9 cellular contexts compared by ENCODE assay signal in genomic region chr7:141071855-141072547, GRCh38. TPM values are rescaled to one million over a fixed set of nuclear protein-coding genes. Genes with fewer than 3 reads are reported as not detected.
DNase-seq lines count a peak whose midpoint lies in the region; ATAC-seq, FAIRE-seq and TF ChIP-seq lines count a peak whose summit lies in the region.
"Had no signal": no experiment of that assay in that cellular context is flagged by ENCODE, and none has a peak within 500 bp of the region (broad histone marks: within the 10 kb centered on the region; RNA-seq: fewer than 3 reads in every experiment).

No MANE protein-coding gene starts in this region.

- TF ChIP-seq POLR2A in gastroesophageal sphincter (IDR thresholded peaks at IDR 0.05) = no peak

- no peaks in the 10 kb centered on the region for H4K20me1 ChIP-seq in SK-N-SH (ENCODE audit: insufficient read depth)

- H3K36me3 ChIP-seq in GM06990 (ENCODE audit: control insufficient read depth, insufficient read depth, low read length) (no peaks in the 10 kb centered on the region), SK-N-SH (replicated peaks in 1 of 2; ENCODE audit: control insufficient read depth in 1 of 2, insufficient read depth in 2 of 2, low read length in 1 of 2) (no peaks in the 10 kb centered on the region), gastroesophageal sphincter (no peaks in the 10 kb centered on the region), skeletal muscle tissue (ENCODE audit: control insufficient read depth in 3 of 3, insufficient read depth in 3 of 3, low read length in 3 of 3) (no peaks in the 10 kb centered on the region)

- H3K4me1 ChIP-seq in SK-N-SH (ENCODE audit: control insufficient read depth in 1 of 2, insufficient read depth in 2 of 2, low read depth in 1 of 2, low read length in 1 of 2) (peaks cover 4 to 27% of the 10 kb centered on the region in 2 experiments; a peak in 2 of 4 replicates), gastroesophageal sphincter (peaks cover 0 to 43% (median 24%) of the 10 kb centered on the region in 3 donors), skeletal muscle tissue (ENCODE audit: control insufficient read depth in 3 of 3, insufficient read depth in 3 of 3, low read length in 3 of 3) (peaks cover 19 to 39% (median 20%) of the 10 kb centered on the region in 3 donors)

- H3K4me3 ChIP-seq in GM06990 (replicated peaks; ENCODE audit: low read depth, low read length) (peak overlapping the region; percentile 59), SK-N-SH (ENCODE audit: low read depth in 2 of 2, low read length in 1 of 2) (peak overlapping the region; percentile 63 to 64), gastroesophageal sphincter (peak overlapping the region; percentile 15 to 63), skeletal muscle tissue (ENCODE audit: low read length in 3 of 3) (peak overlapping the region; percentile 63 to 80 (median 74))

- H3K27ac ChIP-seq in SK-N-SH (ENCODE audit: low read depth in 2 of 2, low read length in 1 of 2) = peak overlapping the region in 1 of 2 experiments; percentile 67; a peak in 2 of 4 replicates
- H3K27ac ChIP-seq in gastroesophageal sphincter = peak overlapping the region in 2 of 4 donors; percentile 65 to 71
- H3K27ac ChIP-seq in skeletal muscle tissue (ENCODE audit: low read depth, low read length) = no peak overlapping the region

- POLR2A ChIA-PET in SK-N-SH (lab: Yijun Ruan, JAX) = interaction anchor here (0.6 to 2.6 kb wide), 16 partner anchors 31 to 666 kb away, joined by 3 to 10 read pairs (median 4); partner anchors contain the start of genes AGK, MRPS33 and SSBP1

- DNase-seq in GM06990 (ENCODE audit: extremely low read depth, insufficient read length) = no peak
- peak; percentile 67 for DNase-seq in SK-N-SH
- no peak for DNase-seq in RKO (ENCODE audit: low spot score)
- no peak for DNase-seq in GM19240 (ENCODE audit: insufficient read length, low spot score)
- DNase-seq in OCI-M1 (lab: John Stamatoyannopoulos, UW) = no peak

- TF ChIP-seq CTCF in GM06990 (IDR thresholded peaks at IDR 0.05; ENCODE audit: insufficient read depth, low read length, poor library complexity, severe bottlenecking) (no peak), SK-N-SH (IDR thresholded peaks at IDR 0.05) (no peak), gastroesophageal sphincter (IDR thresholded peaks at IDR 0.05) (no peak)

- peak; percentile 85 for FAIRE-seq in A204.1 (lab: Jason Lieb, UNC)
- FAIRE-seq: endometrium had no signal

- H3K4me2 ChIP-seq in SK-N-SH = peak overlapping the region; percentile 94

- TF ChIP-seq RAD21 in SK-N-SH (IDR thresholded peaks at IDR 0.05; ENCODE audit: low read length) = no peak

- H3K27me3 ChIP-seq in GM06990 (replicated peaks; ENCODE audit: control insufficient read depth, insufficient read depth, low read length) = peaks cover 4% of the 10 kb centered on the region
- H3K27me3 ChIP-seq in SK-N-SH (ENCODE audit: insufficient read depth) = peaks cover 38% of the 10 kb centered on the region
- peaks cover 87% of the 10 kb centered on the region for H3K27me3 ChIP-seq in gastroesophageal sphincter
- H3K27me3 ChIP-seq in skeletal muscle tissue (ENCODE audit: control insufficient read depth in 3 of 3, insufficient read depth in 3 of 3, low read length in 3 of 3) = peaks cover 0 to 5% (median 0%) of the 10 kb centered on the region in 3 donors

- CTCF ChIA-PET in SK-N-SH (lab: Yijun Ruan, JAX) = interaction anchor here (0.6 to 9.1 kb wide), 44 partner anchors 10 to 717 kb away, joined by 3 to 165 read pairs (median 4); partner anchors contain the start of genes AGK, MRPS33 and SSBP1

- ATAC-seq in gastroesophageal sphincter = no peak

- no peaks in the 10 kb centered on the region for H3F3A ChIP-seq in SK-N-SH (replicated peaks; ENCODE audit: insufficient read depth)

- H3K79me2 ChIP-seq in SK-N-SH (ENCODE audit: insufficient read depth) = no peaks in the 10 kb centered on the region

- WGBS in SK-N-SH (ENCODE audit: low lambda C conversion rate) = 5% methylated on average over 20 of the region's 21 CpGs
- 0% methylated on average over 8 to 18 of the region's 21 CpGs for WGBS in gastroesophageal sphincter (ENCODE audit: low coverage in 1 of 2), 2 donors

- H2AFZ ChIP-seq in SK-N-SH (ENCODE audit: low read depth) = 0 out of 2 replicates have a peak overlapping the region, but pooled peaks have one; percentile 36

- H3K9ac ChIP-seq in SK-N-SH = no peak overlapping the region
- peak overlapping the region; percentile 69 to 81 (median 78) for H3K9ac ChIP-seq in skeletal muscle tissue (ENCODE audit: low read depth in 1 of 3, low read length in 3 of 3)

- TF ChIP-seq EP300 in SK-N-SH (IDR thresholded peaks at IDR 0.05; ENCODE audit: borderline replicate concordance in 1 of 2, low read depth in 1 of 2, low read length in 1 of 2) (no peak), gastroesophageal sphincter (IDR thresholded peaks at IDR 0.05) (no peak)

- H3K9me2 ChIP-seq in SK-N-SH = no peaks in the 10 kb centered on the region

- no peaks in the 10 kb centered on the region for H3K9me3 ChIP-seq in SK-N-SH
- H3K9me3 ChIP-seq in gastroesophageal sphincter = no peaks in the 10 kb centered on the region
- no peaks in the 10 kb centered on the region for H3K9me3 ChIP-seq in skeletal muscle tissue (ENCODE audit: control insufficient read depth in 3 of 3, low read length in 3 of 3)

TF ChIP-seq in SK-N-SH, 30 proteins besides CTCF, POLR2A, EP300 and RAD21 (continues in another document):
- TF ChIP-seq TCF12 (IDR thresholded peaks at IDR 0.05) (no peak), FOXM1 (IDR thresholded peaks at IDR 0.05; ENCODE audit: low read depth) (no peak), CHD2 (IDR thresholded peaks at IDR 0.05; ENCODE audit: low read length, partially characterized antibody) (no peak), RCOR1 (IDR thresholded peaks at IDR 0.05; ENCODE audit: low read length) (no peak), SMC3 (IDR thresholded peaks at IDR 0.05; ENCODE audit: low read depth, low read length) (no peak), GABPA (IDR thresholded peaks at IDR 0.05; ENCODE audit: low read depth) (no peak), FOXJ3 (CRISPR knock-in tag; IDR thresholded peaks at IDR 0.05) (no peak), JUND (IDR thresholded peaks at IDR 0.05) (no peak), FOSL2 (IDR thresholded peaks at IDR 0.05; ENCODE audit: borderline replicate concordance, low read depth) (no peak), EZH2phosphoT487 (IDR thresholded peaks at IDR 0.05; ENCODE audit: borderline replicate concordance, low read depth) (no peak), PBX3 (IDR thresholded peaks at IDR 0.05) (no peak), MXI1 (IDR thresholded peaks at IDR 0.05; ENCODE audit: low read depth, low read length) (no peak), MAX (IDR thresholded peaks at IDR 0.05; ENCODE audit: low read depth) (no peak), USF2 (IDR thresholded peaks at IDR 0.05; ENCODE audit: borderline replicate concordance, low read depth, low read length) (no peak), ELF1 (IDR thresholded peaks at IDR 0.05) (no peak), ZBTB33 (IDR thresholded peaks at IDR 0.05; ENCODE audit: borderline replicate concordance, low read depth) (no peak), NFIC (IDR thresholded peaks at IDR 0.05; ENCODE audit: borderline replicate concordance) (no peak), SIN3A (IDR thresholded peaks at IDR 0.05; ENCODE audit: borderline replicate concordance, low read depth, low read length) (no peak), MEF2A (IDR thresholded peaks at IDR 0.05; ENCODE audit: borderline replicate concordance, low read depth) (no peak)

RNA-seq across cellular contexts. Expression of gene TMEM178B, which starts 1.9 kb away (rescaled TPM):
- polyA plus RNA-seq in SK-N-SH (2012; rRNA removed) = 0.16 and 0.20 TPM in 2 replicates
- polyA plus RNA-seq in SK-N-SH (2012; cell fraction: cytosol; rRNA removed) = 0.13 and 0.24 TPM in 2 replicates
- 0.11 and 0.19 TPM in 2 replicates for polyA plus RNA-seq in SK-N-SH (2012; cell fraction: nucleus; rRNA removed)
- 1 to 10 TPM in 2 of 4 donors, under 1 TPM in 2; 0.62 to 1.4 (median 1.0) TPM for total RNA-seq in gastroesophageal sphincter
- total RNA-seq in skeletal muscle tissue = 0.52 TPM

RNA-seq across cellular contexts. Expression of gene MRPS33, which starts 57.2 kb away (rescaled TPM):
- 88.8 and 95.5 TPM in 2 replicates for polyA plus RNA-seq in SK-N-SH (2012; rRNA removed)
- 119 and 220 TPM in 2 replicates for polyA plus RNA-seq in SK-N-SH (2012; cell fraction: cytosol; rRNA removed)
- 20.9 and 33.8 TPM in 2 replicates for polyA plus RNA-seq in SK-N-SH (2012; cell fraction: nucleus; rRNA removed)
- total RNA-seq in gastroesophageal sphincter (10 to 100 TPM; 13.4 to 27.6 (median 16.4) TPM), skeletal muscle tissue (31.8 TPM)
